In genomic region chr12:26937863-26938659, GRCh38 we compare ENCODE assay signal across 8 cellular contexts. TPM values are rescaled to one million over a fixed set of nuclear protein-coding genes. Genes with fewer than 3 reads are reported as not detected.
A peak's percentile ranks its signal among the peaks of the same experiment; 100 is the strongest.
DNase-seq lines count a peak whose midpoint lies in the region; ATAC-seq, FAIRE-seq and TF ChIP-seq lines count a peak whose summit lies in the region.

TSS of gene FGFR1OP2 (plus strand) at chr12:26938470. CDS start at chr12:26954159, 15,689 bp downstream.
A gene with protein sequence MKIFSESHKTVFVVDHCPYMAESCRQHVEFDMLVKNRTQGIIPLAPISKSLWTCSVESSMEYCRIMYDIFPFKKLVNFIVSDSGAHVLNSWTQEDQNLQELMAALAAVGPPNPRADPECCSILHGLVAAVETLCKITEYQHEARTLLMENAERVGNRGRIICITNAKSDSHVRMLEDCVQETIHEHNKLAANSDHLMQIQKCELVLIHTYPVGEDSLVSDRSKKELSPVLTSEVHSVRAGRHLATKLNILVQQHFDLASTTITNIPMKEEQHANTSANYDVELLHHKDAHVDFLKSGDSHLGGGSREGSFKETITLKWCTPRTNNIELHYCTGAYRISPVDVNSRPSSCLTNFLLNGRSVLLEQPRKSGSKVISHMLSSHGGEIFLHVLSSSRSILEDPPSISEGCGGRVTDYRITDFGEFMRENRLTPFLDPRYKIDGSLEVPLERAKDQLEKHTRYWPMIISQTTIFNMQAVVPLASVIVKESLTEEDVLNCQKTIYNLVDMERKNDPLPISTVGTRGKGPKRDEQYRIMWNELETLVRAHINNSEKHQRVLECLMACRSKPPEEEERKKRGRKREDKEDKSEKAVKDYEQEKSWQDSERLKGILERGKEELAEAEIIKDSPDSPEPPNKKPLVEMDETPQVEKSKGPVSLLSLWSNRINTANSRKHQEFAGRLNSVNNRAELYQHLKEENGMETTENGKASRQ (minus strand): TSS chr12:26937981. CDS start chr12:26936803, 1,178 bp downstream.

- TF ChIP-seq CTCF in D721Med (IDR thresholded peaks at IDR 0.05; ENCODE audit: insufficient read depth, missing control alignments), result no peak
- TF ChIP-seq CTCF in OCI-LY7 (conservative IDR thresholded peaks at IDR 0.05; ENCODE audit: low read length), result no peak
- TF ChIP-seq CTCF in endothelial cell of umbilical vein (IDR thresholded peaks at IDR 0.05; ENCODE audit: extremely low read depth in 1 of 2, insufficient read depth in 1 of 2, low read depth in 1 of 2, low read length in 2 of 2), result no peak

- no peak for FAIRE-seq in D721Med (lab: Jason Lieb, UNC)
- peak; percentile 87 for FAIRE-seq in endothelial cell of umbilical vein (lab: Jason Lieb, UNC)

- dilution Hi-C loops in endothelial cell of umbilical vein (cut with MboI; ENCODE audit: extremely low pct_ligation_motif_present, low sequenced_read_pairs), result no loop called here

- BruUV-seq in OCI-LY7 (replicated peaks; lab: Mats Ljungman, UMichigan) (no TSS peak), endothelial cell of umbilical vein (replicated peaks; lab: Mats Ljungman, UMichigan) (TSS peak; percentile 57)

- DNase-seq in D721Med (ENCODE audit: insufficient read length, low spot score) (peak; percentile 64), HuH-7.5 (ENCODE audit: low spot score) (peak; percentile 82), OCI-LY7 (ENCODE audit: low spot score) (peak; percentile 98), activated T-cell treated with anti-CD3 and anti-CD28 coated beads for 1 hour (ENCODE audit: low read depth) (peak; percentile 93), endothelial cell of umbilical vein (ENCODE audit: low read depth, low spot score) (peak; percentile 98), middle frontal gyrus (ENCODE audit: extremely low spot score, low spot score) (peak; percentile 98)
- DNase-seq in stimulated activated CD8-positive, alpha-beta memory T cell treated with anti-CD3 and anti-CD28 coated beads, Interleukin-2, amount 100 ng/mL, for 48 hours (ENCODE audit: low read depth in 2 of 2), result peak; percentile 94 to 95

- H4K20me1 ChIP-seq in OCI-LY7 (ENCODE audit: insufficient read depth, low read length), result peaks cover 43% of the 10 kb centered on the region
- H4K20me1 ChIP-seq in endothelial cell of umbilical vein (replicated peaks; ENCODE audit: control insufficient read depth, extremely low read depth, insufficient read depth, low read length), result no peaks in the 10 kb centered on the region

- H3K4me3 ChIP-seq in OCI-LY7 (ENCODE audit: low read depth, low read length, poor library complexity, severe bottlenecking), result peak within 1 kb of the TSS; percentile 89
- H3K4me3 ChIP-seq in endothelial cell of umbilical vein (replicated peaks in 1 of 3; ENCODE audit: insufficient read depth in 1 of 3, low read depth in 1 of 3, low read length in 3 of 3), result peak within 1 kb of the TSS; percentile 49 to 94 (median 91)

- CTCF ChIA-PET in OCI-LY7 (lab: Charles Lee; ENCODE audit: unreplicated experiment) (no interaction called here), endothelial cell of umbilical vein (lab: Charles Lee) (interaction anchor here (1.7 kb wide), 1 partner anchor 368 kb away, joined by 6 read pairs; no protein-coding TSS in a partner anchor)

- no peaks in the 10 kb centered on the region for H3K9me2 ChIP-seq in OCI-LY7 (ENCODE audit: insufficient read depth, low read length)

- H3K4me1 ChIP-seq in OCI-LY7 (ENCODE audit: insufficient read depth, low read length, poor library complexity, severe bottlenecking) (peaks cover 47% of the 10 kb centered on the region), endothelial cell of umbilical vein (ENCODE audit: control insufficient read depth, extremely low read depth, insufficient read depth, low read length) (peaks cover 49% of the 10 kb centered on the region)

- peak within 1 kb of the TSS; percentile 97 for H3K4me2 ChIP-seq in OCI-LY7 (ENCODE audit: low read length)
- H3K4me2 ChIP-seq in endothelial cell of umbilical vein (ENCODE audit: insufficient read depth, low read length), result peak within 1 kb of the TSS; percentile 96

- peak within 1 kb of the TSS; percentile 65 for H2AFZ ChIP-seq in OCI-LY7 (ENCODE audit: low read length)
- H2AFZ ChIP-seq in endothelial cell of umbilical vein (ENCODE audit: low read depth, low read length), result peak within 1 kb of the TSS; percentile 55

- H3K27ac ChIP-seq in OCI-LY7 (ENCODE audit: low read depth, low read length, poor library complexity, severe bottlenecking), result peak within 1 kb of the TSS; percentile 79
- H3K27ac ChIP-seq in endothelial cell of umbilical vein (ENCODE audit: insufficient read depth, low read depth, low read length), result peak within 1 kb of the TSS; percentile 82

- H3K27me3 ChIP-seq in endothelial cell of umbilical vein (ENCODE audit: control insufficient read depth in 2 of 2, insufficient read depth in 2 of 2, low read length in 2 of 2), result no peaks in the 10 kb centered on the region

- TF ChIP-seq POLR2A in endothelial cell of umbilical vein (IDR thresholded peaks at IDR 0.05; ENCODE audit: low read depth, low read length), result peak; percentile 90

- H3K36me3 ChIP-seq in OCI-LY7 (ENCODE audit: insufficient read depth, low read length), result peaks cover 27% of the 10 kb centered on the region
- H3K36me3 ChIP-seq in endothelial cell of umbilical vein (ENCODE audit: control insufficient read depth in 2 of 2, extremely low read depth in 1 of 2, insufficient read depth in 2 of 2, low read length in 2 of 2), result peaks cover 0 to 3% of the 10 kb centered on the region in 2 experiments

- no peaks in the 10 kb centered on the region for H3K9me1 ChIP-seq in endothelial cell of umbilical vein (replicated peaks; ENCODE audit: control insufficient read depth, extremely low read depth, insufficient read depth, low read length)

- H3K9ac ChIP-seq in endothelial cell of umbilical vein (replicated peaks; ENCODE audit: extremely low read depth, insufficient read depth, low read length), result peak within 1 kb of the TSS; percentile 86

- ATAC-seq in GM21526 (IDR thresholded peaks at IDR 0.05; ENCODE audit: low FRiP score, unreplicated experiment), result peak; percentile 77

- POLR2A ChIA-PET in OCI-LY7 (lab: Charles Lee), result interaction anchor here (0.9 kb wide), 1 partner anchor 74 kb away, joined by 4 read pairs; no protein-coding TSS in a partner anchor
- POLR2A ChIA-PET in endothelial cell of umbilical vein (lab: Charles Lee), result interaction anchor here (1.0 kb wide), 1 partner anchor 81 kb away, joined by 3 read pairs; no protein-coding TSS in a partner anchor

- H3K79me2 ChIP-seq in OCI-LY7 (ENCODE audit: insufficient read depth, low read depth, low read length), result peaks cover 90% of the 10 kb centered on the region
- peaks cover 82% of the 10 kb centered on the region for H3K79me2 ChIP-seq in endothelial cell of umbilical vein (ENCODE audit: control insufficient read depth, insufficient read depth, low read length)

- intact Hi-C loops in OCI-LY7 (cut with micrococcal nuclease; ENCODE audit: unreplicated experiment) (loop anchor here (1.0 to 5.0 kb wide), 4 partner anchors 76 to 306 kb away; partner anchors contain the start of genes ITPR2, STK38L and TM7SF3), endothelial cell of umbilical vein (cut with micrococcal nuclease) (loop anchor here (1.0 to 10.0 kb wide), 4 partner anchors 76 to 764 kb away; partner anchors contain the start of gene TM7SF3)

- H3K9me3 ChIP-seq in OCI-LY7 (ENCODE audit: low read length) (no peaks in the 10 kb centered on the region), endothelial cell of umbilical vein (replicated peaks; ENCODE audit: control insufficient read depth, insufficient read depth, low read length) (no peaks in the 10 kb centered on the region)

TF ChIP-seq in endothelial cell of umbilical vein, 7 proteins besides CTCF, POLR2A, EP300 and RAD21:
- TF ChIP-seq FOS (IDR thresholded peaks at IDR 0.05; ENCODE audit: borderline replicate concordance, insufficient read depth, low read length) (no peak), POLR2AphosphoS5 (IDR thresholded peaks at IDR 0.05; ENCODE audit: insufficient read depth, low read depth, low read length) (peak; percentile 91), GATA2 (IDR thresholded peaks at IDR 0.05; ENCODE audit: insufficient read depth, insufficient read length, low read depth, low read length) (no peak), MYC (IDR thresholded peaks at IDR 0.05; ENCODE audit: low read depth, low read length) (peak; percentile 70)
- TF ChIP-seq, protein P1, sequence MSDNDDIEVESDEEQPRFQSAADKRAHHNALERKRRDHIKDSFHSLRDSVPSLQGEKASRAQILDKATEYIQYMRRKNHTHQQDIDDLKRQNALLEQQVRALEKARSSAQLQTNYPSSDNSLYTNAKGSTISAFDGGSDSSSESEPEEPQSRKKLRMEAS (IDR thresholded peaks at IDR 0.05; ENCODE audit: insufficient read depth, insufficient read length), result peak; percentile 46

RNA-seq across cellular contexts. Expression of gene FGFR1OP2, which starts in this region (rescaled TPM):
- 35.0 and 45.0 TPM in 2 replicates for total RNA-seq in OCI-LY7 (2014; rRNA removed; shearing (Covaris generic))
- total RNA-seq in OCI-LY7 (2022), result 40.5 and 42.4 TPM in 2 replicates
- total RNA-seq in endothelial cell of umbilical vein, result 47.3 and 49.3 TPM in 2 replicates
- polyA plus RNA-seq in endothelial cell of umbilical vein, result 17.0 and 22.7 TPM in 2 replicates
- polyA plus RNA-seq in endothelial cell of umbilical vein (2011; cell fraction: cytosol; rRNA removed), result 26.9 and 28.7 TPM in 2 replicates
- polyA plus RNA-seq in endothelial cell of umbilical vein (2011; cell fraction: nucleus; rRNA removed), result 24.4 and 36.9 TPM in 2 replicates
- polyA plus RNA-seq in endothelial cell of umbilical vein (2012), result 49.4 and 57.1 TPM in 2 replicates
- polyA minus RNA-seq in endothelial cell of umbilical vein, result 20.4 and 27.1 TPM in 2 replicates
- polyA minus RNA-seq in endothelial cell of umbilical vein (2011; cell fraction: cytosol; rRNA and poly(A)+ RNA removed), result 19.2 TPM
- polyA minus RNA-seq in endothelial cell of umbilical vein (2011; cell fraction: nucleus; rRNA and poly(A)+ RNA removed), result 21.4 and 22.9 TPM in 2 replicates

RNA-seq across cellular contexts. Expression of the second gene that starts in this region (rescaled TPM):
- total RNA-seq in OCI-LY7 (2014; rRNA removed; shearing (Covaris generic)), result 33.4 and 34.2 TPM in 2 replicates
- 39.1 and 39.5 TPM in 2 replicates for total RNA-seq in OCI-LY7 (2022)
- total RNA-seq in endothelial cell of umbilical vein, result 25.5 and 35.9 TPM in 2 replicates
- 6.1 and 8.7 TPM in 2 replicates for polyA plus RNA-seq in endothelial cell of umbilical vein
- polyA plus RNA-seq in endothelial cell of umbilical vein (2011; cell fraction: cytosol; rRNA removed), result 15.5 and 17.7 TPM in 2 replicates
- 13.8 and 21.8 TPM in 2 replicates for polyA plus RNA-seq in endothelial cell of umbilical vein (2011; cell fraction: nucleus; rRNA removed)
- polyA plus RNA-seq in endothelial cell of umbilical vein (2012), result 28.0 and 53.0 TPM in 2 replicates
- polyA minus RNA-seq in endothelial cell of umbilical vein, result 14.1 and 24.5 TPM in 2 replicates
- polyA minus RNA-seq in endothelial cell of umbilical vein (2011; cell fraction: cytosol; rRNA and poly(A)+ RNA removed), result 70.4 TPM
- polyA minus RNA-seq in endothelial cell of umbilical vein (2011; cell fraction: nucleus; rRNA and poly(A)+ RNA removed), result 18.6 and 36.6 TPM in 2 replicates

Comparison
In these comparisons a context has a peak if more than half of its experiments do, and no peak if none do; other contexts are left out.
1. Peak in every context shown above with its lines: DNase-seq, ATAC-seq, H3K4me3 ChIP-seq and H3K27ac ChIP-seq.